Comparison of ENCODE assay signal across 8 cellular contexts in the genomic region with DNA sequence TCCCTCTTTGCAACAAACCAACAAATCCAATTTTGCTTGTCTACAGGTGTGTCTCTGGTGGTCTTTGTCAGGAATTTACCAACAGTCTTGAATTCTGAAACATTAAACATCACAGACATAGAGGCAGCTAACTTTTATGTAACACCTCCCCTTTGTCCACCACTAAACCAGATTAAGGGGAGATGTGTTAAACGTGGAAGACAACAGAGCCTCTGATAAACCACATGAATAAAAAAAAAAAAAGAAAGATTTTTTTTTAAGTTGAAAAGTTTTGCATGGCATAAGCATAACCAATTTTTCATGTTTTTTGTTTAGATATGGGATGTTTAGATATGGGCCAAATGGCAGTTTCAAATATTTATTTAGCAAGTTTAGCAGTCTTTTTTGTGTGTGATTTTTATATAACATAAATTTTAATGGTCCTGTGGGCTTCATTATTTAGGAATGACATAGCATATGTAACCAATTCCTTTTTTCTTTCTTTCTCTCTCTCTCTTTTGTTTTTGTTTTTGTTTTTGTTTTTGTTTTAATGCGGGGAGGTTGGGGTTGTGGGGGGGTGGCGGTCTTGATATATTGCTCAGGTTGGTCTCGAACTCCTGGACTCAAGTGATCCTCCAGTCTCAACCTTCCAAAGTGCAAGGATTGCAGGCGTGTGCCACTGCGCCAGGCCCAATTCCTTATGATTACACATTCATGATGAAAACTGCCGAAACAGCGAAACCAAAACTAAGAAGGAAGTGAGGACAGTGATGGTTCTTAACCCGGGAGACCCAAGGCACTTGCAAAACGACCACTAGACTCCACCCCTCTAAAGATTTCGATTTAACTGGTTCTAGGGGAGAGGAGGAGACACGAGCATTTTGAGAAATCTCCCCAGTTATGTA.
DNase-seq lines count a peak whose midpoint lies in the region; ATAC-seq and TF ChIP-seq lines count a peak whose summit lies in the region.

No MANE protein-coding gene starts in this region.

- intact Hi-C loops in Calu3 (cut with micrococcal nuclease; ENCODE audit: unreplicated experiment): no loop called here
- intact Hi-C loops in dorsolateral prefrontal cortex (cut with DNase I): loop anchor here (2.0 to 10.0 kb wide), 2 partner anchors 18 to 1170 kb away; partner anchors contain the start of gene ZNF184 (in 1 of the 2)

- no peak for TF ChIP-seq CTCF in Calu3 (IDR thresholded peaks at IDR 0.05; ENCODE audit: unreplicated experiment)
- peak in 1 of 56 donors; percentile 12 for TF ChIP-seq CTCF in dorsolateral prefrontal cortex (IDR thresholded peaks at IDR 0.05 in 54 of 56, conservative IDR thresholded peaks at IDR 0.05 in 2 of 56; ENCODE audit: low read depth in 1 of 56, partially characterized antibody in 56 of 56)
- TF ChIP-seq CTCF in upper lobe of left lung (IDR thresholded peaks at IDR 0.05): no peak

- POLR2A ChIA-PET in HEK293T (lab: Yijun Ruan, JAX): interaction anchor here (0.8 to 2.7 kb wide), 7 partner anchors 18 to 233 kb away, joined by 3 to 8 read pairs (median 4); partner anchors contain the start of gene HMGN4

- H3K9me3 ChIP-seq in mesodermal cell (ENCODE audit: control insufficient read depth, low read length) (no peaks in the 10 kb centered on the region), upper lobe of left lung (no peaks in the 10 kb centered on the region)

- WGBS in mesodermal cell (ENCODE audit: insufficient coverage in 2 of 2), 2 experiments: no CpG with 5 or more reads among the region's 12 CpGs
- WGBS in upper lobe of left lung, 2 donors: 22 to 34% methylated on average over 12 of the region's 12 CpGs

- CTCF ChIA-PET in Calu3 (lab: Charles Lee) (no interaction called here), HEK293T (lab: Yijun Ruan, JAX) (no interaction called here)

- in situ Hi-C loops in SK-MEL-5 (cut with HindIII; ENCODE audit: low pct_unique_long_range_greater_than_20kb, low sequenced_read_pairs): no loop called here

- H3K27me3 Mint-ChIP-seq in Calu3 (ENCODE audit: unreplicated experiment): no peaks in the 10 kb centered on the region

- no peaks in the 10 kb centered on the region for H3K27me3 ChIP-seq in dorsolateral prefrontal cortex
- no peaks in the 10 kb centered on the region for H3K27me3 ChIP-seq in upper lobe of left lung

- H3K27ac Mint-ChIP-seq in Calu3 (ENCODE audit: unreplicated experiment): peak overlapping the region; percentile 83

- peak overlapping the region; percentile 47 for H3K4me3 Mint-ChIP-seq in Calu3 (ENCODE audit: low read depth, unreplicated experiment)

- no peaks in the 10 kb centered on the region for H3K9me3 Mint-ChIP-seq in Calu3 (ENCODE audit: low read depth, unreplicated experiment)

- no TSS peak for BruUV-seq in Calu3 (replicated peaks; lab: Mats Ljungman, UMichigan)

- DNase-seq in Calu3 (no peak), HEK293T (ENCODE audit: extremely low spot score) (no peak), SK-MEL-5 (ENCODE audit: low read depth, low spot score) (peak; percentile 92), dorsolateral prefrontal cortex (peak in 1 of 10 donors; percentile 37), upper lobe of left lung (peak in 1 of 2 donors; percentile 50), iPS-NIHi7 (ENCODE audit: extremely low spot score) (no peak)

- TF ChIP-seq POLR2A in upper lobe of left lung (IDR thresholded peaks at IDR 0.05): peak in 1 of 4 donors; percentile 50

- H3K4me3 ChIP-seq in dorsolateral prefrontal cortex (peak overlapping the region in 55 of 59 donors; percentile 6 to 80 (median 52)), mesodermal cell (ENCODE audit: extremely low read depth, insufficient read depth, low read length, poor library complexity, severe bottlenecking) (peak overlapping the region; percentile 34), upper lobe of left lung (peak overlapping the region in 3 of 4 donors; percentile 36 to 50 (median 43))

- H3K27ac ChIP-seq in dorsolateral prefrontal cortex: peak overlapping the region in 46 of 59 donors; percentile 9 to 90 (median 72)
- H3K27ac ChIP-seq in mesodermal cell (ENCODE audit: low read depth, low read length, severe bottlenecking): no peak overlapping the region
- peak overlapping the region; percentile 37 to 86 (median 78) for H3K27ac ChIP-seq in upper lobe of left lung

- H3K4me1 ChIP-seq in mesodermal cell (ENCODE audit: control insufficient read depth, insufficient read depth, low read length, poor library complexity, severe bottlenecking): no peaks in the 10 kb centered on the region
- no peaks in the 10 kb centered on the region for H3K4me1 ChIP-seq in upper lobe of left lung

- H3K36me3 Mint-ChIP-seq in Calu3 (ENCODE audit: insufficient read depth, unreplicated experiment): no peaks in the 10 kb centered on the region

- H3K36me3 ChIP-seq in mesodermal cell (ENCODE audit: control insufficient read depth, insufficient read depth, low read length): no peaks in the 10 kb centered on the region
- no peaks in the 10 kb centered on the region for H3K36me3 ChIP-seq in upper lobe of left lung

- ATAC-seq in upper lobe of left lung (ENCODE audit: low FRiP score in 2 of 2): peak; percentile 85 to 87
- no peak for ATAC-seq in GM18870 (IDR thresholded peaks at IDR 0.05; ENCODE audit: unreplicated experiment)

- no peak for TF ChIP-seq EP300 in upper lobe of left lung (IDR thresholded peaks at IDR 0.05)

- H3K4me1 Mint-ChIP-seq in Calu3 (ENCODE audit: low read depth, unreplicated experiment): peaks cover 6% of the 10 kb centered on the region

TF ChIP-seq in HEK293T, 16 proteins besides CTCF, POLR2A, EP300 and RAD21:
- TF ChIP-seq HDGF (IDR thresholded peaks at IDR 0.05; ENCODE audit: borderline replicate concordance) (no peak), NFRKB (IDR thresholded peaks at IDR 0.05) (no peak), ZNF384 (IDR thresholded peaks at IDR 0.05) (no peak), SP1 (IDR thresholded peaks at IDR 0.05) (no peak), FOXK2 (IDR thresholded peaks at IDR 0.05) (no peak)
- TF ChIP-seq, protein P1, sequence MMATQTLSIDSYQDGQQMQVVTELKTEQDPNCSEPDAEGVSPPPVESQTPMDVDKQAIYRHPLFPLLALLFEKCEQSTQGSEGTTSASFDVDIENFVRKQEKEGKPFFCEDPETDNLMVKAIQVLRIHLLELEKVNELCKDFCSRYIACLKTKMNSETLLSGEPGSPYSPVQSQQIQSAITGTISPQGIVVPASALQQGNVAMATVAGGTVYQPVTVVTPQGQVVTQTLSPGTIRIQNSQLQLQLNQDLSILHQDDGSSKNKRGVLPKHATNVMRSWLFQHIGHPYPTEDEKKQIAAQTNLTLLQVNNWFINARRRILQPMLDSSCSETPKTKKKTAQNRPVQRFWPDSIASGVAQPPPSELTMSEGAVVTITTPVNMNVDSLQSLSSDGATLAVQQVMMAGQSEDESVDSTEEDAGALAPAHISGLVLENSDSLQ (IDR thresholded peaks at IDR 0.05): peak; percentile 31; the same call in 1 of the 2 replicates
TF ChIP-seq in HEK293T: peak in this region for 1.
